10 cellular contexts compared by ENCODE assay signal in genomic region chr12:114691810-114692557, GRCh38. TPM values are rescaled to one million over a fixed set of nuclear protein-coding genes. Genes with fewer than 3 reads are reported as not detected.
A peak's percentile ranks its signal among the peaks of the same experiment; 100 is the strongest.
DNase-seq lines count a peak whose midpoint lies in the region; ATAC-seq lines count a peak whose summit lies in the region.
"Had no signal": no experiment of that assay in that cellular context is flagged by ENCODE, and none has a peak within 500 bp of the region (broad histone marks: within the 10 kb centered on the region; RNA-seq: fewer than 3 reads in every experiment).

No MANE protein-coding gene starts in this region.

- peaks cover 95% of the 10 kb centered on the region for H3K27me3 Mint-ChIP-seq in activated CD8-positive, alpha-beta memory T cell treated with anti-CD3 and anti-CD28 coated beads, Interleukin-2, amount 10 ng/mL, durations not matched to agents 7 days and 5 days

- no peak for DNase-seq in activated CD8-positive, alpha-beta memory T cell treated with anti-CD3 and anti-CD28 coated beads, Interleukin-2, amount 10 ng/mL, durations not matched to agents 7 days and 5 days
- DNase-seq in activated CD8-positive, alpha-beta memory T cell treated with anti-CD3 and anti-CD28 coated beads, Interleukin-2, amount 50 U/mL, for 48 hours: no peak
- DNase-seq in ureter (ENCODE audit: low spot score) (peak; percentile 62), NCI-H2029 (lab: John Stamatoyannopoulos, UW) (no peak), CD1c-positive myeloid dendritic cell (ENCODE audit: extremely low spot score) (no peak)
- DNase-seq: substantia nigra had no signal

- H3K9me3 ChIP-seq in esophagus (ENCODE audit: control insufficient read depth in 2 of 2, insufficient read depth in 1 of 2, low read depth in 1 of 2, low read length in 1 of 2) (no peaks in the 10 kb centered on the region), mucosa of stomach (ENCODE audit: control insufficient read depth, low read length) (no peaks in the 10 kb centered on the region)

- H3K36me3 Mint-ChIP-seq in activated CD8-positive, alpha-beta memory T cell treated with anti-CD3 and anti-CD28 coated beads, Interleukin-2, amount 10 ng/mL, durations not matched to agents 7 days and 5 days: peaks cover 1% of the 10 kb centered on the region

- H3K4me3 Mint-ChIP-seq in activated CD8-positive, alpha-beta memory T cell treated with anti-CD3 and anti-CD28 coated beads, Interleukin-2, amount 10 ng/mL, durations not matched to agents 7 days and 5 days: no peak overlapping the region
- H3K4me3 Mint-ChIP-seq: activated T-helper 1 cell treated with anti-CD3 and anti-CD28 coated beads, Interleukin-12 subunit alpha, Interleukin-12 subunit beta, Interleukin-2, Interleukin-4 antibody, amounts not matched to agents 30 ng/mL and 10 ng/mL and 1 ng/mL, durations not matched to agents 14 hours and 24 hours and 36 hours had no signal

- H3K27ac ChIP-seq in esophagus (ENCODE audit: low read depth in 2 of 2, low read length in 1 of 2): no peak overlapping the region

- peak overlapping the region; percentile 31 for H3K27ac Mint-ChIP-seq in activated CD8-positive, alpha-beta memory T cell treated with anti-CD3 and anti-CD28 coated beads, Interleukin-2, amount 10 ng/mL, durations not matched to agents 7 days and 5 days
- H3K27ac Mint-ChIP-seq: activated T-helper 1 cell treated with anti-CD3 and anti-CD28 coated beads, Interleukin-12 subunit alpha, Interleukin-12 subunit beta, Interleukin-2, Interleukin-4 antibody, amounts not matched to agents 30 ng/mL and 10 ng/mL and 1 ng/mL, durations not matched to agents 14 hours and 24 hours and 36 hours had no signal

- 34 to 36% methylated on average over 47 to 57 of the region's 57 CpGs for WGBS in esophagus, 2 donors

- CTCF ChIA-PET in activated CD8-positive, alpha-beta memory T cell treated with anti-CD3 and anti-CD28 coated beads, Interleukin-2, amount 10 ng/mL, durations not matched to agents 7 days and 5 days (lab: Charles Lee): no interaction called here

- H3K27me3 ChIP-seq in esophagus (ENCODE audit: control insufficient read depth in 1 of 2, insufficient read depth in 2 of 2, low read length in 2 of 2): peaks cover 12 to 18% of the 10 kb centered on the region in 2 donors
- peaks cover 99% of the 10 kb centered on the region for H3K27me3 ChIP-seq in mucosa of stomach (ENCODE audit: control insufficient read depth, insufficient read depth, low read length)

- H3K4me3 ChIP-seq in esophagus (ENCODE audit: low read depth in 1 of 2, low read length in 2 of 2): peak overlapping the region; percentile 7 to 28
- peak overlapping the region; percentile 10 for H3K4me3 ChIP-seq in mucosa of stomach (ENCODE audit: low read length)

- no peaks in the 10 kb centered on the region for H3K4me1 Mint-ChIP-seq in activated CD8-positive, alpha-beta memory T cell treated with anti-CD3 and anti-CD28 coated beads, Interleukin-2, amount 10 ng/mL, durations not matched to agents 7 days and 5 days

- no peaks in the 10 kb centered on the region for H3K36me3 ChIP-seq in esophagus (ENCODE audit: control insufficient read depth in 2 of 2, insufficient read depth in 2 of 2, low read length in 1 of 2)
- H3K36me3 ChIP-seq in mucosa of stomach (ENCODE audit: control insufficient read depth, insufficient read depth, low read length): no peaks in the 10 kb centered on the region

- H3K9ac ChIP-seq in mucosa of stomach (ENCODE audit: low read length): no peak overlapping the region

- ATAC-seq in activated CD8-positive, alpha-beta memory T cell treated with anti-CD3 and anti-CD28 coated beads, Interleukin-2, amount 10 ng/mL, durations not matched to agents 7 days and 5 days: no peak
- no peak for ATAC-seq in esophagus mucosa

- H3K9me3 Mint-ChIP-seq in activated CD8-positive, alpha-beta memory T cell treated with anti-CD3 and anti-CD28 coated beads, Interleukin-2, amount 10 ng/mL, durations not matched to agents 7 days and 5 days (ENCODE audit: low read depth): no peaks in the 10 kb centered on the region
- H3K9me3 Mint-ChIP-seq: activated T-helper 1 cell treated with anti-CD3 and anti-CD28 coated beads, Interleukin-12 subunit alpha, Interleukin-12 subunit beta, Interleukin-2, Interleukin-4 antibody, amounts not matched to agents 30 ng/mL and 10 ng/mL and 1 ng/mL, durations not matched to agents 14 hours and 24 hours and 36 hours had no signal

- H3K4me1 ChIP-seq in esophagus (ENCODE audit: control insufficient read depth in 2 of 2, insufficient read depth in 2 of 2, low read length in 1 of 2): no peaks in the 10 kb centered on the region
- peaks cover 24% of the 10 kb centered on the region for H3K4me1 ChIP-seq in mucosa of stomach (ENCODE audit: control insufficient read depth, insufficient read depth, low read length)

RNA-seq across cellular contexts. Expression of gene TBX3, which starts 8.0 kb away (rescaled TPM):
- not detected for total RNA-seq in activated CD8-positive, alpha-beta memory T cell treated with anti-CD3 and anti-CD28 coated beads, Interleukin-2, amount 10 ng/mL, durations not matched to agents 7 days and 5 days
- polyA plus RNA-seq in esophagus: 1 to 10 TPM; 1.7 to 3.1 TPM
- total RNA-seq in ureter (251 TPM), esophagus mucosa (2.4 TPM)
- total RNA-seq: activated T-helper 1 cell treated with anti-CD3 and anti-CD28 coated beads, Interleukin-12 subunit alpha, Interleukin-12 subunit beta, Interleukin-2, Interleukin-4 antibody, amounts not matched to agents 30 ng/mL and 10 ng/mL and 1 ng/mL, durations not matched to agents 14 hours and 24 hours and 36 hours had no signal

Comparison
In these comparisons a context has a peak if more than half of its experiments do, and no peak if none do; other contexts are left out.
1. RNA of gene TBX3, which starts 8.0 kb away (total RNA-seq): 251 TPM in ureter (single experiment); 2.4 TPM in esophagus mucosa (single experiment) and not detected in activated CD8-positive, alpha-beta memory T cell treated with anti-CD3 and anti-CD28 coated beads, Interleukin-2, amount 10 ng/mL, durations not matched to agents 7 days and 5 days; every median in the first group is over 10 times any median in the second.